ENCODE assay signal across 6 cellular contexts in genomic region chr13:29640665-29641064, GRCh38.
"Had no signal": no experiment of that assay in that cellular context is flagged by ENCODE, and none has a peak within 500 bp of the region (broad histone marks: within the 10 kb centered on the region; RNA-seq: fewer than 3 reads in every experiment).

No MANE protein-coding gene starts in this region.

- H3K4me3 Mint-ChIP-seq: GM23338, HFFc6 had no signal

- H3K4me3 ChIP-seq: GM23338, HAP-1, K562 had no signal

- DNase-seq: HFFc6, IMR-90 had no signal

- H2AFZ ChIP-seq: GM23338 had no signal

- H3K9me3 ChIP-seq: HAP-1 had no signal

- H3K4me2 ChIP-seq: GM23338 had no signal

- H3K4me1 ChIP-seq: HAP-1 had no signal

- H3K9me3 Mint-ChIP-seq: HFFc6 had no signal

- H3K4me1 Mint-ChIP-seq: GM23338 had no signal

- ATAC-seq: GM23338, HCT116, K562 had no signal

- H3K27ac Mint-ChIP-seq: GM23338, HFFc6 had no signal

- H3K36me3 ChIP-seq: HAP-1 had no signal
